Comparison of ENCODE assay signal across 22 cellular contexts in the genomic region with DNA sequence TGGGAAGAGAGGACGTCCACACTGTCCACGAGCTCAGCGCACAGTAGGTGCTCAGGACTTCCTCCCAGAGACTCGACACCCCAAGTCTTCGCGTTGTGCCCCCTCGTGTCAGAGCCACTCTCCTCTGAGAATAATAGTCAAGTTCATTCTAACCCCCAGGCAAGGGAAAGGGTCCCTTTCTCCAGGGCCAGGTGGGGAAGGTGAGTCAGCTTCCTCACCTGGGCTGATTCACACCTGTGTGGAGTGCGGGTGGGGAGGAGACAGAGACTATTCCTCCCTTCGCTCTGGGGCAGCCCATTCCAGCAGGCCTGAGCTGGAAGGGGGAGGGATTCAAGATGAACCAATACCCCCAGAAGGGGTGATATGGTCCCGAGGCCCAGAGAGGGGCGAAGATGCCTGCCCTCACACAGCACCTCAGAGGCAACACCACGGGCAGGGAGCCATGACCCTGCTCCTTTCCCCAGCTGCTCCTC. TPM values are rescaled to one million over a fixed set of nuclear protein-coding genes. Genes with fewer than 3 reads are reported as not detected.
DNase-seq lines count a peak whose midpoint lies in the region; ATAC-seq and TF ChIP-seq lines count a peak whose summit lies in the region.
"Had no signal": no experiment of that assay in that cellular context is flagged by ENCODE, and none has a peak within 500 bp of the region (broad histone marks: within the 10 kb centered on the region; RNA-seq: fewer than 3 reads in every experiment).

No MANE protein-coding gene starts in this region.

- CTCF ChIA-PET in HCT116 (lab: Charles Lee), result interaction anchor here (1.3 to 2.7 kb wide), 6 partner anchors 12 to 122 kb away, joined by 3 to 11 read pairs (median 5); no protein-coding TSS in a partner anchor
- CTCF ChIA-PET in activated CD4-positive, alpha-beta memory T cell treated with anti-CD3 and anti-CD28 coated beads for 36 hours (lab: Charles Lee), result interaction anchor here (2.2 kb wide), 1 partner anchor 119 kb away, joined by 6 read pairs; no protein-coding TSS in a partner anchor

- TF ChIP-seq CTCF in HCT116 (IDR thresholded peaks at IDR 0.05 in 2 of 3, conservative IDR thresholded peaks at IDR 0.05 in 1 of 3; ENCODE audit: borderline replicate concordance in 1 of 3, insufficient read depth in 1 of 3, low read depth in 2 of 3, low read length in 2 of 3) (no peak), esophagus muscularis mucosa (IDR thresholded peaks at IDR 0.05) (no peak), parathyroid adenoma (IDR thresholded peaks at IDR 0.05) (no peak), WERI-Rb-1 (IDR thresholded peaks at IDR 0.05; ENCODE audit: low read depth, low read length) (no peak)

- H3K79me2 ChIP-seq in HCT116 (ENCODE audit: insufficient read depth, low read length) (no peaks in the 10 kb centered on the region), parathyroid adenoma (no peaks in the 10 kb centered on the region)

- BruUV-seq in HCT116 (replicated peaks; lab: Mats Ljungman, UMichigan), result no TSS peak

- H3K27ac ChIP-seq in HCT116 (ENCODE audit: low read depth, low read length) (peak overlapping the region; percentile 98), SJCRH30 (peak overlapping the region; percentile 48; the same call in 1 of the 2 replicates), esophagus muscularis mucosa (replicated peaks in 1 of 4) (peak overlapping the region in 3 of 4 donors; percentile 65 to 75 (median 72)), parathyroid adenoma (peak overlapping the region; percentile 97), WERI-Rb-1 (no peak overlapping the region)
- H3K27ac ChIP-seq: neutrophil had no signal

- intact Hi-C loops in HCT116 (cut with micrococcal nuclease) (loop anchor here (5.0 kb wide), 2 partner anchors 48 to 118 kb away; a partner anchor contains a TSS), esophagus muscularis mucosa (cut with DNase I) (no loop called here)
- intact Hi-C loops in activated CD4-positive, alpha-beta memory T cell treated with anti-CD3 and anti-CD28 coated beads for 36 hours (cut with micrococcal nuclease), result no loop called here

- WGBS in esophagus muscularis mucosa, result 87% methylated on average over 11 of the region's 12 CpGs

- H3K4me3 ChIP-seq in HCT116 (replicated peaks in 1 of 2; ENCODE audit: low read depth in 1 of 2, low read length in 2 of 2) (peak overlapping the region in 1 of 2 experiments; percentile 11; a peak in 1 of 4 replicates), SJCRH30 (no peak overlapping the region), esophagus muscularis mucosa (no peak overlapping the region), parathyroid adenoma (ENCODE audit: low read depth, low read length) (no peak overlapping the region), WERI-Rb-1 (ENCODE audit: low read depth, low read length) (no peak overlapping the region)
- H3K4me3 ChIP-seq: GM23338, sigmoid colon had no signal

- H3K9me3 ChIP-seq in HCT116 (ENCODE audit: control insufficient read depth in 1 of 2, insufficient read depth in 1 of 2, low read depth in 1 of 2, low read length in 2 of 2) (peaks cover 0 to under 1% of the 10 kb centered on the region in 2 experiments; a peak in 1 of 4 replicates), SJCRH30 (replicated peaks) (no peaks in the 10 kb centered on the region), esophagus muscularis mucosa (peaks cover 0 to under 1% (median 0%) of the 10 kb centered on the region in 4 donors), parathyroid adenoma (ENCODE audit: control insufficient read depth, low read length) (no peaks in the 10 kb centered on the region), WERI-Rb-1 (ENCODE audit: severe bottlenecking) (no peaks in the 10 kb centered on the region)
- H3K9me3 ChIP-seq: neutrophil, sigmoid colon had no signal

- H3K4me1 ChIP-seq in HCT116 (ENCODE audit: control insufficient read depth in 1 of 2, insufficient read depth in 2 of 2, low read length in 2 of 2) (peaks cover 46 to 73% of the 10 kb centered on the region in 2 experiments), SJCRH30 (peaks cover 20% of the 10 kb centered on the region), esophagus muscularis mucosa (peaks cover 31 to 36% (median 32%) of the 10 kb centered on the region in 4 donors), parathyroid adenoma (peaks cover 31% of the 10 kb centered on the region)

- no peaks in the 10 kb centered on the region for H3K27me3 Mint-ChIP-seq in activated CD4-positive, alpha-beta memory T cell treated with anti-CD3 and anti-CD28 coated beads for 36 hours

- no peaks in the 10 kb centered on the region for H4K20me1 ChIP-seq in HCT116 (ENCODE audit: insufficient read depth)

- peak overlapping the region; percentile 87 for H3K4me2 ChIP-seq in HCT116 (ENCODE audit: low read length)
- no peak overlapping the region for H3K4me2 ChIP-seq in parathyroid adenoma (ENCODE audit: low read length)
- H3K4me2 ChIP-seq: GM23338 had no signal

- H3K36me3 ChIP-seq in HCT116 (ENCODE audit: control insufficient read depth in 1 of 2, insufficient read depth in 2 of 2, low read length in 2 of 2) (no peaks in the 10 kb centered on the region), SJCRH30 (no peaks in the 10 kb centered on the region), esophagus muscularis mucosa (no peaks in the 10 kb centered on the region), parathyroid adenoma (ENCODE audit: control insufficient read depth, insufficient read depth, low read length) (no peaks in the 10 kb centered on the region), WERI-Rb-1 (no peaks in the 10 kb centered on the region)
- H3K36me3 ChIP-seq: neutrophil, sigmoid colon had no signal

- ATAC-seq in HCT116, result peak; percentile 35

- no peak for TF ChIP-seq RAD21 in HCT116 (IDR thresholded peaks at IDR 0.05; ENCODE audit: low read depth)

- RAD21 ChIA-PET in HCT116 (lab: Charles Lee; ENCODE audit: low non-redundant PET in 1 of 2, low total read pairs in 2 of 2, uncharacterized antibody in 2 of 2, unreplicated experiment in 2 of 2), result interaction anchor here (1.8 to 2.5 kb wide), 2 partner anchors 21 to 40 kb away, joined by 5 read pairs; no protein-coding TSS in a partner anchor

- no peak for TF ChIP-seq POLR2A in HCT116 (IDR thresholded peaks at IDR 0.05; ENCODE audit: borderline replicate concordance, extremely low read depth, insufficient read depth, insufficient read length)
- no peak for TF ChIP-seq POLR2A in esophagus muscularis mucosa (IDR thresholded peaks at IDR 0.05; ENCODE audit: low read depth)

- H3K9me2 ChIP-seq in HCT116 (ENCODE audit: insufficient read depth), result no peaks in the 10 kb centered on the region

- no peak for TF ChIP-seq EP300 in esophagus muscularis mucosa (IDR thresholded peaks at IDR 0.05)

- POLR2A ChIA-PET in HCT116 (lab: Charles Lee), result interaction anchor here (0.8 to 3.3 kb wide), 7 partner anchors 11 to 47 kb away, joined by 3 to 20 read pairs (median 4); a partner anchor contains a TSS
- POLR2A ChIA-PET in activated CD4-positive, alpha-beta memory T cell treated with anti-CD3 and anti-CD28 coated beads for 36 hours (lab: Charles Lee), result no interaction called here

- H3K27me3 ChIP-seq in HCT116 (ENCODE audit: insufficient read depth, low read length) (no peaks in the 10 kb centered on the region), SJCRH30 (no peaks in the 10 kb centered on the region), esophagus muscularis mucosa (no peaks in the 10 kb centered on the region), parathyroid adenoma (ENCODE audit: control insufficient read depth, insufficient read depth, low read length) (no peaks in the 10 kb centered on the region), WERI-Rb-1 (ENCODE audit: insufficient read depth, low read depth, severe bottlenecking) (no peaks in the 10 kb centered on the region)
- H3K27me3 ChIP-seq: neutrophil, sigmoid colon had no signal

- peaks cover 3% of the 10 kb centered on the region for H3K36me3 Mint-ChIP-seq in activated CD4-positive, alpha-beta memory T cell treated with anti-CD3 and anti-CD28 coated beads for 36 hours
- H3K36me3 Mint-ChIP-seq: CD8-positive, alpha-beta memory T cell; immature natural killer cell; mesothelial cell of epicardium had no signal

- H3K9ac ChIP-seq in HCT116 (ENCODE audit: low read length) (peak overlapping the region; percentile 67), parathyroid adenoma (no peak overlapping the region)

- no peak overlapping the region for H3K4me3 Mint-ChIP-seq in activated CD4-positive, alpha-beta memory T cell treated with anti-CD3 and anti-CD28 coated beads for 36 hours
- H3K4me3 Mint-ChIP-seq: CD8-positive, alpha-beta memory T cell; GM23338; IgD-negative memory B cell; immature natural killer cell; mesothelial cell of epicardium; stimulated activated naive CD8-positive, alpha-beta T cell treated with anti-CD3 and anti-CD28 coated beads, Interleukin-15, Interleukin-2, amounts not matched to agents 100 ng/mL and 50 ng/mL, for 24 hours had no signal

- H3K27ac Mint-ChIP-seq in activated CD4-positive, alpha-beta memory T cell treated with anti-CD3 and anti-CD28 coated beads for 36 hours, result no peak overlapping the region
- H3K27ac Mint-ChIP-seq: CD8-positive, alpha-beta memory T cell; GM23338; IgD-negative memory B cell; immature natural killer cell; mesothelial cell of epicardium; stimulated activated naive CD8-positive, alpha-beta T cell treated with anti-CD3 and anti-CD28 coated beads, Interleukin-15, Interleukin-2, amounts not matched to agents 100 ng/mL and 50 ng/mL, for 24 hours had no signal

- DNase-seq in HCT116 (ENCODE audit: low read depth, low spot score) (peak; percentile 48), SJCRH30 (no peak), esophagus muscularis mucosa (ENCODE audit: extremely low spot score) (no peak), WERI-Rb-1 (no peak), OCI-M2 (lab: John Stamatoyannopoulos, UW; ENCODE audit: unreplicated experiment) (no peak), ureter (ENCODE audit: low spot score) (no peak)
- DNase-seq in activated CD4-positive, alpha-beta memory T cell treated with anti-CD3 and anti-CD28 coated beads for 36 hours, result no peak
- DNase-seq: activated CD4-positive, CD25-positive, alpha-beta regulatory T cell; CD8-positive, alpha-beta memory T cell; immature natural killer cell; NCI-H2081; SIG-M5; stimulated activated CD4-positive, alpha-beta T cell treated with anti-CD3 and anti-CD28 coated beads, Interleukin-2, amount 100 ng/mL, for 24 hours; T-helper 2 cell had no signal

- H2AFZ ChIP-seq in HCT116 (ENCODE audit: low read depth, low read length, poor library complexity, severe bottlenecking), result no peak overlapping the region
- H2AFZ ChIP-seq in parathyroid adenoma, result peak overlapping the region; percentile 70
- H2AFZ ChIP-seq: GM23338 had no signal

- H3K4me1 Mint-ChIP-seq in activated CD4-positive, alpha-beta memory T cell treated with anti-CD3 and anti-CD28 coated beads for 36 hours (ENCODE audit: low read depth), result peaks cover 3% of the 10 kb centered on the region

- H3K9me3 Mint-ChIP-seq in activated CD4-positive, alpha-beta memory T cell treated with anti-CD3 and anti-CD28 coated beads for 36 hours, result peaks cover under 1% of the 10 kb centered on the region
- H3K9me3 Mint-ChIP-seq: GM23338; IgD-negative memory B cell; mesothelial cell of epicardium; stimulated activated naive CD8-positive, alpha-beta T cell treated with anti-CD3 and anti-CD28 coated beads, Interleukin-15, Interleukin-2, amounts not matched to agents 100 ng/mL and 50 ng/mL, for 24 hours had no signal

RNA-seq across cellular contexts. Expression of a gene that starts 29.1 kb away (rescaled TPM):
- total RNA-seq in HCT116 (2021; ENCODE audit: unreplicated experiment), result 2,966 TPM
- 4,751 and 5,637 TPM in 2 replicates for polyA plus RNA-seq in HCT116 (2012)
- total RNA-seq in SJCRH30 (2014; rRNA removed; shearing (Covaris generic)), result 1,999 and 2,056 TPM in 2 replicates
- total RNA-seq in esophagus muscularis mucosa, result 1,000 to 10,000 TPM; 2,019 to 2,284 (median 2,183) TPM
- 1,000 to 10,000 TPM; 2,986 to 3,013 TPM for total RNA-seq in activated CD4-positive, alpha-beta memory T cell treated with anti-CD3 and anti-CD28 coated beads for 36 hours
- 2,529 TPM for total RNA-seq in ureter

RNA-seq across cellular contexts. Expression of a gene that starts 45.5 kb away (rescaled TPM):
- total RNA-seq in HCT116 (2021; ENCODE audit: unreplicated experiment) (13.1 TPM), esophagus muscularis mucosa (10 to 100 TPM; 12.3 to 25.4 (median 18.8) TPM), ureter (5.9 TPM)
- 15.7 and 16.0 TPM in 2 replicates for polyA plus RNA-seq in HCT116 (2012)
- total RNA-seq in SJCRH30 (2014; rRNA removed; shearing (Covaris generic)), result 0.05 and 0.26 TPM in 2 replicates
- total RNA-seq in activated CD4-positive, alpha-beta memory T cell treated with anti-CD3 and anti-CD28 coated beads for 36 hours, result 10 to 100 TPM; 11.7 to 13.3 TPM
- total RNA-seq: NCI-H460 had no signal

RNA-seq across cellular contexts. Expression of a gene that starts 59.5 kb away (rescaled TPM):
- 20.7 TPM for total RNA-seq in HCT116 (2021; ENCODE audit: unreplicated experiment)
- 31.1 and 42.6 TPM in 2 replicates for polyA plus RNA-seq in HCT116 (2012)
- total RNA-seq in SJCRH30 (2014; rRNA removed; shearing (Covaris generic)), result 3.2 and 4.0 TPM in 2 replicates
- total RNA-seq in esophagus muscularis mucosa, result 10 to 100 TPM; 14.4 to 29.4 (median 24.0) TPM
- total RNA-seq in activated CD4-positive, alpha-beta memory T cell treated with anti-CD3 and anti-CD28 coated beads for 36 hours, result not detected
- total RNA-seq in ureter, result 32.6 TPM
